Comparison of ENCODE assay signal across 9 cellular contexts in genomic region chr4:104494161-104494560, GRCh38. TPM values are rescaled to one million over a fixed set of nuclear protein-coding genes. Genes with fewer than 3 reads are reported as not detected.
A peak's percentile ranks its signal among the peaks of the same experiment; 100 is the strongest.
DNase-seq lines count a peak whose midpoint lies in the region; ATAC-seq lines count a peak whose summit lies in the region.
"Had no signal": no experiment of that assay in that cellular context is flagged by ENCODE, and none has a peak within 500 bp of the region (broad histone marks: within the 10 kb centered on the region; RNA-seq: fewer than 3 reads in every experiment).

No MANE protein-coding gene starts in this region.

- peak overlapping the region; percentile 87 for H3K27ac ChIP-seq in layer of hippocampus (ENCODE audit: low read depth, low read length)
- H3K27ac ChIP-seq in temporal lobe (ENCODE audit: low read depth, low read length) = peak overlapping the region; percentile 89

- DNase-seq in NCI-H1417 (lab: John Stamatoyannopoulos, UW) (peak in 2 of 3 experiments; percentile 59 to 74), NCI-H1417 treated with DMSO at 0.1 percent for 48 hours (lab: John Stamatoyannopoulos, UW) (no peak), DMS 273 (lab: John Stamatoyannopoulos, UW; ENCODE audit: unreplicated experiment) (no peak)
- DNase-seq in activated naive CD8-positive, alpha-beta T cell treated with anti-CD3 and anti-CD28 coated beads, Interleukin-2, amount 50 U/mL, for 24 hours = no peak
- DNase-seq: T1000 had no signal

- H3K27ac Mint-ChIP-seq in activated naive CD8-positive, alpha-beta T cell treated with anti-CD3 and anti-CD28 coated beads, Interleukin-2, amount 50 U/mL, for 24 hours = no peak overlapping the region

- H3K4me1 Mint-ChIP-seq in activated naive CD8-positive, alpha-beta T cell treated with anti-CD3 and anti-CD28 coated beads, Interleukin-2, amount 50 U/mL, for 24 hours = peaks cover 35% of the 10 kb centered on the region

- no peaks in the 10 kb centered on the region for H3K27me3 ChIP-seq in layer of hippocampus (ENCODE audit: control insufficient read depth, insufficient read depth, low read length)

- peaks cover 3% of the 10 kb centered on the region for H3K36me3 Mint-ChIP-seq in activated naive CD8-positive, alpha-beta T cell treated with anti-CD3 and anti-CD28 coated beads, Interleukin-2, amount 50 U/mL, for 24 hours (ENCODE audit: low read depth)

- peak overlapping the region; percentile 34 for H3K4me3 Mint-ChIP-seq in activated naive CD8-positive, alpha-beta T cell treated with anti-CD3 and anti-CD28 coated beads, Interleukin-2, amount 50 U/mL, for 24 hours

- H3K9me3 Mint-ChIP-seq in activated naive CD8-positive, alpha-beta T cell treated with anti-CD3 and anti-CD28 coated beads, Interleukin-2, amount 50 U/mL, for 24 hours = no peaks in the 10 kb centered on the region

- ATAC-seq in activated naive CD8-positive, alpha-beta T cell treated with anti-CD3 and anti-CD28 coated beads, Interleukin-2, amount 50 U/mL, for 24 hours = no peak
- ATAC-seq in GM19395 (IDR thresholded peaks at IDR 0.05; ENCODE audit: unreplicated experiment) (no peak), GM19324 (IDR thresholded peaks at IDR 0.05; ENCODE audit: low FRiP score, unreplicated experiment) (no peak)

- peaks cover 67% of the 10 kb centered on the region for H3K27me3 Mint-ChIP-seq in activated naive CD8-positive, alpha-beta T cell treated with anti-CD3 and anti-CD28 coated beads, Interleukin-2, amount 50 U/mL, for 24 hours

RNA-seq across cellular contexts. Expression of gene CXXC4, which starts 0.5 kb away (rescaled TPM):
- total RNA-seq in temporal lobe = 102 TPM

Comparison
In these comparisons a context has a peak if more than half of its experiments do, and no peak if none do; other contexts are left out.
1. DNase-seq: peak in NCI-H1417 (2 of 3); none in NCI-H1417 treated with DMSO at 0.1 percent for 48 hours (single experiment), activated naive CD8-positive, alpha-beta T cell treated with anti-CD3 and anti-CD28 coated beads, Interleukin-2, amount 50 U/mL, for 24 hours (single experiment) and DMS 273 (single experiment).